In the genomic region with DNA sequence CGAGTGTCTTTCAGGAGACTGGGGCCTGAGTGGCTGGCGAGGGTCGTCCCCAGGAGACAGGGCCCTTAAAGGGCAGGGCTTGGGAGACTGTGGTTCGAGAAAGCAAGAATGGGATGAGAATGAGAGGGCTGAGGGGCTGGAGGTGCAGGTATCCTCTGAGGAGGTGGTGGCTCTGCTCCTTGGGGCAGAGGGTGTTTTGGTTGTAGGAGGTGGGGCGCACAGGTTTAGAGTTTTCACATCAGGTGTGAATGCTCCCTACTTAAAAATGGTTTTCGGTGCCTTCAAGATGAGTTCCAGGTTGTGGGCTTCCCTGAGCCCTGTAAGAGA, we compare ENCODE assay signal across 8 cellular contexts. TPM values are rescaled to one million over a fixed set of nuclear protein-coding genes. Genes with fewer than 3 reads are reported as not detected.
DNase-seq lines count a peak whose midpoint lies in the region; ATAC-seq, FAIRE-seq and TF ChIP-seq lines count a peak whose summit lies in the region.

No MANE protein-coding gene starts in this region.

- no peaks in the 10 kb centered on the region for H3K9me3 ChIP-seq in CD4-positive, CD25-positive, alpha-beta regulatory T cell (ENCODE audit: control insufficient read depth in 2 of 2, low read length in 2 of 2)

- peaks cover 2% of the 10 kb centered on the region for H3K36me3 ChIP-seq in CD4-positive, CD25-positive, alpha-beta regulatory T cell (ENCODE audit: control insufficient read depth, insufficient read depth, low read length)
- no peaks in the 10 kb centered on the region for H3K36me3 ChIP-seq in KMS-11 (ENCODE audit: insufficient read depth)

- H3K36me3 Mint-ChIP-seq in CD4-positive, CD25-positive, alpha-beta regulatory T cell = peaks cover 8% of the 10 kb centered on the region
- no peaks in the 10 kb centered on the region for H3K36me3 Mint-ChIP-seq in natural killer cell treated with Interleukin-12 subunit alpha and Interleukin-12 subunit beta and Interleukin-15 and Interleukin-18, amount 100 ng/mL, for 72 hours

- H3K79me2 ChIP-seq in KMS-11 (ENCODE audit: insufficient read depth, low read depth) = no peaks in the 10 kb centered on the region

- FAIRE-seq in RCC 7860 (lab: Jason Lieb, UNC) = no peak

- H3K4me1 ChIP-seq in CD4-positive, CD25-positive, alpha-beta regulatory T cell (ENCODE audit: control insufficient read depth, insufficient read depth, low read length, poor library complexity, severe bottlenecking) = peaks cover 11% of the 10 kb centered on the region
- peaks cover 15% of the 10 kb centered on the region for H3K4me1 ChIP-seq in KMS-11 (ENCODE audit: low read depth, poor library complexity, severe bottlenecking)

- DNase-seq in CD4-positive, CD25-positive, alpha-beta regulatory T cell = no peak
- DNase-seq in coronary artery (ENCODE audit: low spot score) (no peak), foreskin melanocyte (no peak), RCC 7860 (ENCODE audit: low spot score) (no peak)
- DNase-seq in natural killer cell treated with Interleukin-12 subunit alpha and Interleukin-12 subunit beta and Interleukin-15 and Interleukin-18, amount 100 ng/mL, for 72 hours (ENCODE audit: low spot score) = no peak

- no peaks in the 10 kb centered on the region for H4K20me1 ChIP-seq in KMS-11 (ENCODE audit: insufficient read depth)

- H3K27ac Mint-ChIP-seq in CD4-positive, CD25-positive, alpha-beta regulatory T cell = peak overlapping the region in 2 of 3 donors; percentile 98 to 100
- peak overlapping the region; percentile 56 to 91 for H3K27ac Mint-ChIP-seq in natural killer cell treated with Interleukin-12 subunit alpha and Interleukin-12 subunit beta and Interleukin-15 and Interleukin-18, amount 100 ng/mL, for 72 hours

- peaks cover 0 to 2% (median 0%) of the 10 kb centered on the region in 7 donors for H3K9me3 Mint-ChIP-seq in CD4-positive, CD25-positive, alpha-beta regulatory T cell
- H3K9me3 Mint-ChIP-seq in natural killer cell treated with Interleukin-12 subunit alpha and Interleukin-12 subunit beta and Interleukin-15 and Interleukin-18, amount 100 ng/mL, for 72 hours = peaks cover 3% of the 10 kb centered on the region

- peak overlapping the region; percentile 90 to 99 (median 98) for H3K4me3 Mint-ChIP-seq in CD4-positive, CD25-positive, alpha-beta regulatory T cell
- peak overlapping the region; percentile 86 for H3K4me3 Mint-ChIP-seq in natural killer cell treated with Interleukin-12 subunit alpha and Interleukin-12 subunit beta and Interleukin-15 and Interleukin-18, amount 100 ng/mL, for 72 hours

- H3K4me1 Mint-ChIP-seq in CD4-positive, CD25-positive, alpha-beta regulatory T cell = peaks cover 14 to 20% (median 17%) of the 10 kb centered on the region in 4 donors
- peaks cover 15 to 20% of the 10 kb centered on the region in 2 donors for H3K4me1 Mint-ChIP-seq in natural killer cell treated with Interleukin-12 subunit alpha and Interleukin-12 subunit beta and Interleukin-15 and Interleukin-18, amount 100 ng/mL, for 72 hours (ENCODE audit: low read depth in 2 of 2)

- H3K9ac ChIP-seq in KMS-11 = peak overlapping the region; percentile 53; the same call in 1 of the 2 replicates

- peak overlapping the region; percentile 75 for H2AFZ ChIP-seq in KMS-11 (ENCODE audit: low read depth)

- no peaks in the 10 kb centered on the region for H3K27me3 ChIP-seq in CD4-positive, CD25-positive, alpha-beta regulatory T cell (ENCODE audit: control insufficient read depth, insufficient read depth, low read length)
- H3K27me3 ChIP-seq in KMS-11 (ENCODE audit: insufficient read depth, low read depth) = no peaks in the 10 kb centered on the region

- no peak for ATAC-seq in CD4-positive, CD25-positive, alpha-beta regulatory T cell (ENCODE audit: low read depth in 2 of 2)
- ATAC-seq in natural killer cell treated with Interleukin-12 subunit alpha and Interleukin-12 subunit beta and Interleukin-15 and Interleukin-18, amount 100 ng/mL, for 72 hours = no peak
- ATAC-seq in GM21717 (IDR thresholded peaks at IDR 0.05; ENCODE audit: unreplicated experiment) (no peak), HG02759 (IDR thresholded peaks at IDR 0.05; ENCODE audit: unreplicated experiment) (no peak)

- TF ChIP-seq CTCF in KMS-11 (conservative IDR thresholded peaks at IDR 0.05; ENCODE audit: low read depth, low read length) (no peak), coronary artery (IDR thresholded peaks at IDR 0.05) (no peak)

- peak overlapping the region; percentile 86 for H3K27ac ChIP-seq in CD4-positive, CD25-positive, alpha-beta regulatory T cell (ENCODE audit: insufficient read depth, low read length, poor library complexity, severe bottlenecking)
- H3K27ac ChIP-seq in KMS-11 (no peak overlapping the region), coronary artery (peak overlapping the region; percentile 68 to 85)

- H3K4me3 ChIP-seq in CD4-positive, CD25-positive, alpha-beta regulatory T cell (ENCODE audit: low read depth, low read length) = peak overlapping the region; percentile 96
- no peak overlapping the region for H3K4me3 ChIP-seq in KMS-11 (IDR thresholded peaks at IDR 0.05; ENCODE audit: insufficient read depth, low read depth, low read length)
- peak overlapping the region; percentile 79 for H3K4me3 ChIP-seq in coronary artery

- H3K27me3 Mint-ChIP-seq in CD4-positive, CD25-positive, alpha-beta regulatory T cell = no peaks in the 10 kb centered on the region
- H3K27me3 Mint-ChIP-seq in natural killer cell treated with Interleukin-12 subunit alpha and Interleukin-12 subunit beta and Interleukin-15 and Interleukin-18, amount 100 ng/mL, for 72 hours = no peaks in the 10 kb centered on the region

- H3K4me2 ChIP-seq in KMS-11 = peak overlapping the region; percentile 81

RNA-seq across cellular contexts. Expression of a gene that starts 0.4 kb away (rescaled TPM):
- 59.1 TPM for total RNA-seq in CD4-positive, CD25-positive, alpha-beta regulatory T cell
- polyA plus RNA-seq in CD4-positive, CD25-positive, alpha-beta regulatory T cell = 10 to 100 TPM; 29.7 to 38.6 (median 33.6) TPM
- 10 to 100 TPM; 19.5 to 26.4 TPM for total RNA-seq in natural killer cell treated with Interleukin-12 subunit alpha and Interleukin-12 subunit beta and Interleukin-15 and Interleukin-18, amount 100 ng/mL, for 72 hours
